Comparison of ENCODE assay signal across 10 cellular contexts in genomic region chr15:73993211-73993994, GRCh38. TPM values are rescaled to one million over a fixed set of nuclear protein-coding genes. Genes with fewer than 3 reads are reported as not detected.
A peak's percentile ranks its signal among the peaks of the same experiment; 100 is the strongest.
DNase-seq lines count a peak whose midpoint lies in the region; ATAC-seq and TF ChIP-seq lines count a peak whose summit lies in the region.
"Had no signal": no experiment of that assay in that cellular context is flagged by ENCODE, and none has a peak within 500 bp of the region (broad histone marks: within the 10 kb centered on the region; RNA-seq: fewer than 3 reads in every experiment).

No MANE protein-coding gene starts in this region.

- H3K36me3 ChIP-seq in IMR-90 (ENCODE audit: control insufficient read depth, insufficient read depth, low read length): peaks cover 6% of the 10 kb centered on the region
- peaks cover 6 to 13% (median 10%) of the 10 kb centered on the region in 4 donors for H3K36me3 ChIP-seq in stomach
- H3K36me3 ChIP-seq: ovary had no signal

- CTCF ChIA-PET in IMR-90 (lab: Yijun Ruan, JAX): interaction anchor here (0.8 to 1.5 kb wide), 7 partner anchors 8 to 61 kb away, joined by 3 to 4 read pairs (median 3); no protein-coding TSS in a partner anchor
- CTCF ChIA-PET in activated CD8-positive, alpha-beta T cell treated with anti-CD3 and anti-CD28 coated beads for 36 hours (lab: Charles Lee): interaction anchor here (1.0 to 11.4 kb wide), 9 partner anchors 9 to 55 kb away, joined by 3 to 106 read pairs (median 5); no protein-coding TSS in a partner anchor

- peak overlapping the region; percentile 93 for H4K91ac ChIP-seq in IMR-90 (ENCODE audit: insufficient read depth, low read depth, low read length)

- peaks cover 11% of the 10 kb centered on the region; the same call in 1 of the 2 replicates for H4K20me1 ChIP-seq in IMR-90 (ENCODE audit: insufficient read depth, low read length)

- H3K4me1 Mint-ChIP-seq in activated CD8-positive, alpha-beta T cell treated with anti-CD3 and anti-CD28 coated beads for 36 hours (ENCODE audit: low read depth): peaks cover 47% of the 10 kb centered on the region
- H3K4me1 Mint-ChIP-seq in immature natural killer cell: peaks cover 57 to 65% of the 10 kb centered on the region in 2 donors

- H3K9me1 ChIP-seq in IMR-90 (ENCODE audit: insufficient read depth, low read length): peaks cover 33% of the 10 kb centered on the region

- H4K5ac ChIP-seq in IMR-90 (ENCODE audit: low read depth, low read length): no peak overlapping the region

- no peaks in the 10 kb centered on the region for H3K27me3 ChIP-seq in IMR-90 (ENCODE audit: control insufficient read depth, insufficient read depth, low read length)
- H3K27me3 ChIP-seq in stomach: no peaks in the 10 kb centered on the region
- H3K27me3 ChIP-seq: ovary had no signal

- peak overlapping the region; percentile 45 for H2AFZ ChIP-seq in IMR-90 (replicated peaks; ENCODE audit: low read length, poor library complexity)

- POLR2A ChIA-PET in IMR-90 (lab: Charles Lee; ENCODE audit: unreplicated experiment): interaction anchor here (1.4 kb wide), 1 partner anchor 10 kb away, joined by 5 read pairs; no protein-coding TSS in a partner anchor
- POLR2A ChIA-PET in activated CD8-positive, alpha-beta T cell treated with anti-CD3 and anti-CD28 coated beads for 36 hours (lab: Charles Lee): interaction anchor here (2.0 to 2.9 kb wide), 3 partner anchors 11 to 15 kb away, joined by 7 to 24 read pairs (median 11); no protein-coding TSS in a partner anchor

- TF ChIP-seq RAD21 in IMR-90 (IDR thresholded peaks at IDR 0.05; ENCODE audit: low read length): no peak

- TF ChIP-seq POLR2A in IMR-90 (IDR thresholded peaks at IDR 0.05; ENCODE audit: low read depth, low read length): no peak
- TF ChIP-seq POLR2A in stomach (IDR thresholded peaks at IDR 0.05): no peak

- TF ChIP-seq CTCF in IMR-90 (conservative IDR thresholded peaks at IDR 0.05; ENCODE audit: low read depth, low read length) (no peak), stomach (IDR thresholded peaks at IDR 0.05) (no peak)
- TF ChIP-seq CTCF in activated CD8-positive, alpha-beta T cell treated with anti-CD3 and anti-CD28 coated beads for 36 hours (IDR thresholded peaks at IDR 0.05): no peak

- no peak overlapping the region for H2BK20ac ChIP-seq in IMR-90 (ENCODE audit: low read depth, low read length)

- peak overlapping the region; percentile 91 for H3K4me3 Mint-ChIP-seq in activated CD8-positive, alpha-beta T cell treated with anti-CD3 and anti-CD28 coated beads for 36 hours
- peak overlapping the region; percentile 90 to 99 (median 97) for H3K4me3 Mint-ChIP-seq in immature natural killer cell

- H4K8ac ChIP-seq in IMR-90 (ENCODE audit: low read depth in 2 of 2, low read length in 2 of 2): peak overlapping the region; percentile 69 to 79; a peak in 2 of 4 replicates

- H3K4me2 ChIP-seq in IMR-90 (ENCODE audit: low read depth, low read length): peak overlapping the region; percentile 43

- no peak overlapping the region for H3K27ac ChIP-seq in IMR-90 (ENCODE audit: insufficient read depth, low read length)
- peak overlapping the region in 4 of 5 donors; percentile 96 for H3K27ac ChIP-seq in stomach

- no peak overlapping the region for H2AK9ac ChIP-seq in IMR-90 (replicated peaks; ENCODE audit: low read depth, low read length, poor library complexity)

- peak overlapping the region; percentile 69; the same call in 1 of the 2 replicates for H3K9ac ChIP-seq in IMR-90 (ENCODE audit: low read depth, low read length)

- no peaks in the 10 kb centered on the region for H3K9me3 Mint-ChIP-seq in activated CD8-positive, alpha-beta T cell treated with anti-CD3 and anti-CD28 coated beads for 36 hours
- H3K9me3 Mint-ChIP-seq in immature natural killer cell: no peaks in the 10 kb centered on the region

- peak overlapping the region; percentile 81; the same call in 1 of the 2 replicates for H2AK5ac ChIP-seq in IMR-90 (ENCODE audit: low read depth, low read length)

- no peak for TF ChIP-seq EP300 in stomach (IDR thresholded peaks at IDR 0.05)

- H3K56ac ChIP-seq in IMR-90 (ENCODE audit: extremely low read depth, insufficient read depth, low read length): no peak overlapping the region

- H3K4ac ChIP-seq in IMR-90 (ENCODE audit: low read depth, low read length): peak overlapping the region; percentile 93

- H3K79me1 ChIP-seq in IMR-90 (ENCODE audit: low read depth in 1 of 2, low read length in 2 of 2): peaks cover 10 to 80% of the 10 kb centered on the region in 2 experiments; a peak in 3 of 4 replicates

- no peaks in the 10 kb centered on the region for H3K9me3 ChIP-seq in IMR-90 (ENCODE audit: control insufficient read depth, insufficient read depth, low read length)
- no peaks in the 10 kb centered on the region for H3K9me3 ChIP-seq in stomach
- H3K9me3 ChIP-seq: ovary had no signal

- peak overlapping the region; percentile 93 for H3K27ac Mint-ChIP-seq in activated CD8-positive, alpha-beta T cell treated with anti-CD3 and anti-CD28 coated beads for 36 hours
- H3K27ac Mint-ChIP-seq in immature natural killer cell: peak overlapping the region; percentile 91 to 96 (median 94)

- H3K18ac ChIP-seq in IMR-90 (ENCODE audit: low read depth, low read length): no peak overlapping the region

- H3K14ac ChIP-seq in IMR-90 (replicated peaks; ENCODE audit: low read depth, low read length): peak overlapping the region; percentile 76

- no peak for DNase-seq in IMR-90
- DNase-seq in activated CD8-positive, alpha-beta T cell treated with anti-CD3 and anti-CD28 coated beads for 36 hours: no peak
- DNase-seq in immature natural killer cell: no peak
- DNase-seq in stomach: no peak
- DNase-seq in inferior parietal cortex (ENCODE audit: extremely low spot score): no peak
- DNase-seq in iPS-NIHi11 (ENCODE audit: low spot score): no peak
- DNase-seq: cortex of kidney, ovary, SW 1271 had no signal

- no peak for ATAC-seq in IMR-90 (ENCODE audit: low read depth)
- no peak for ATAC-seq in activated CD8-positive, alpha-beta T cell treated with anti-CD3 and anti-CD28 coated beads for 36 hours
- no peak for ATAC-seq in HG02763 (IDR thresholded peaks at IDR 0.05; ENCODE audit: unreplicated experiment)

- dilution Hi-C loops in IMR-90 (cut with HindIII; ENCODE audit: low sequenced_read_pairs, unreplicated experiment): no loop called here

- H3K23ac ChIP-seq in IMR-90 (ENCODE audit: low read depth, low read length): peak overlapping the region; percentile 60

- H2BK15ac ChIP-seq in IMR-90 (ENCODE audit: low read depth, low read length): no peak overlapping the region

- no peak overlapping the region for H2BK5ac ChIP-seq in IMR-90 (ENCODE audit: low read depth, low read length, poor library complexity, severe bottlenecking)

- no peak overlapping the region for H3K4me3 ChIP-seq in IMR-90 (ENCODE audit: insufficient read depth, low read depth, low read length)
- peak overlapping the region; percentile 63 to 89 (median 76) for H3K4me3 ChIP-seq in stomach

- in situ Hi-C loops in IMR-90 (cut with MboI; ENCODE audit: low sequenced_read_pairs): loop anchor here (5.0 kb wide), 1 partner anchor 44 kb away; no protein-coding TSS in a partner anchor

- no peaks in the 10 kb centered on the region for H3K27me3 Mint-ChIP-seq in activated CD8-positive, alpha-beta T cell treated with anti-CD3 and anti-CD28 coated beads for 36 hours
- peaks cover 2 to 4% (median 2%) of the 10 kb centered on the region in 3 donors for H3K27me3 Mint-ChIP-seq in immature natural killer cell (ENCODE audit: low read depth in 3 of 3)

- H3K4me1 ChIP-seq in IMR-90 (ENCODE audit: control insufficient read depth, insufficient read depth, low read length) (peaks cover 22% of the 10 kb centered on the region), stomach (peaks cover 64 to 88% (median 81%) of the 10 kb centered on the region in 4 donors)

- 87% methylated on average over 2 of the region's 10 CpGs; no CpG with 5 or more reads in 1 of the 2 experiments for WGBS in IMR-90 (ENCODE audit: extremely low coverage in 2 of 2, insufficient read length in 1 of 2), 2 experiments
- 87 to 97% (median 91%) methylated on average over 10 of the region's 10 CpGs for WGBS in stomach, 5 donors

- no TSS peak for BruUV-seq in IMR-90 (replicated peaks; lab: Mats Ljungman, UMichigan)

- H2BK120ac ChIP-seq in IMR-90 (ENCODE audit: low read depth, low read length): no peak overlapping the region

- peaks cover 18% of the 10 kb centered on the region for H3K36me3 Mint-ChIP-seq in activated CD8-positive, alpha-beta T cell treated with anti-CD3 and anti-CD28 coated beads for 36 hours (ENCODE audit: low read depth)
- no peaks in the 10 kb centered on the region for H3K36me3 Mint-ChIP-seq in immature natural killer cell

- intact Hi-C loops in IMR-90 (cut with micrococcal nuclease): loop anchor here (5.0 kb wide), 1 partner anchor 34 kb away; no protein-coding TSS in a partner anchor
- intact Hi-C loops in activated CD8-positive, alpha-beta T cell treated with anti-CD3 and anti-CD28 coated beads for 36 hours (cut with micrococcal nuclease): no loop called here
- intact Hi-C loops in stomach (cut with DNase I; ENCODE audit: low total_unique reads): no loop called here

TF ChIP-seq in IMR-90, 13 proteins besides CTCF, POLR2A, EP300 and RAD21 (continues in another document):
- TF ChIP-seq CHD1 (IDR thresholded peaks at IDR 0.05; ENCODE audit: low read depth, low read length) (no peak), RFX5 (IDR thresholded peaks at IDR 0.05; ENCODE audit: low read depth, low read length) (no peak)

RNA-seq across cellular contexts. Expression of gene PML, which starts 1.1 kb away (rescaled TPM):
- total RNA-seq in IMR-90 (2012; rRNA removed) (8.8 and 10.3 TPM in 2 replicates), stomach (100 to 1,000 TPM in 2 of 5 donors, 10 to 100 TPM in 3; 27.7 to 170 (median 65.9) TPM)
- polyA plus RNA-seq in IMR-90 (2012; rRNA removed) (22.6 and 23.1 TPM in 2 replicates), immature natural killer cell (10 to 100 TPM in 2 of 3 donors, 1 to 10 TPM in 1; 8.0 to 47.7 (median 16.2) TPM), stomach (10 to 100 TPM; 16.0 to 25.8 (median 21.9) TPM)
- polyA plus RNA-seq in IMR-90 (2012; cell fraction: cytosol; rRNA removed): 28.1 and 29.3 TPM in 2 replicates
- 43.2 and 105 TPM in 2 replicates for polyA plus RNA-seq in IMR-90 (2012; cell fraction: nucleus; rRNA removed; ENCODE audit: low replicate concordance)
- 10 to 100 TPM; 48.8 to 49.6 TPM for total RNA-seq in activated CD8-positive, alpha-beta T cell treated with anti-CD3 and anti-CD28 coated beads for 36 hours

RNA-seq across cellular contexts. Expression of gene STOML1, which starts 1.3 kb away (rescaled TPM):
- total RNA-seq in IMR-90 (2012; rRNA removed) (11.8 and 12.5 TPM in 2 replicates), stomach (10 to 100 TPM in 2 of 5 donors, 1 to 10 TPM in 3; 5.3 to 26.4 (median 9.8) TPM)
- polyA plus RNA-seq in IMR-90 (2012; rRNA removed) (21.2 and 25.0 TPM in 2 replicates), immature natural killer cell (10 to 100 TPM; 12.7 to 17.4 (median 13.2) TPM), stomach (10 to 100 TPM in 1 of 3 donors, 1 to 10 TPM in 2; 8.0 to 13.3 (median 9.6) TPM)
- 15.0 and 22.2 TPM in 2 replicates for polyA plus RNA-seq in IMR-90 (2012; cell fraction: cytosol; rRNA removed)
- polyA plus RNA-seq in IMR-90 (2012; cell fraction: nucleus; rRNA removed; ENCODE audit: low replicate concordance): 13.0 and 29.7 TPM in 2 replicates
- 1 to 10 TPM; 5.2 to 6.5 TPM for total RNA-seq in activated CD8-positive, alpha-beta T cell treated with anti-CD3 and anti-CD28 coated beads for 36 hours
